ENCODE assay signal across 5 cellular contexts in the genomic region with DNA sequence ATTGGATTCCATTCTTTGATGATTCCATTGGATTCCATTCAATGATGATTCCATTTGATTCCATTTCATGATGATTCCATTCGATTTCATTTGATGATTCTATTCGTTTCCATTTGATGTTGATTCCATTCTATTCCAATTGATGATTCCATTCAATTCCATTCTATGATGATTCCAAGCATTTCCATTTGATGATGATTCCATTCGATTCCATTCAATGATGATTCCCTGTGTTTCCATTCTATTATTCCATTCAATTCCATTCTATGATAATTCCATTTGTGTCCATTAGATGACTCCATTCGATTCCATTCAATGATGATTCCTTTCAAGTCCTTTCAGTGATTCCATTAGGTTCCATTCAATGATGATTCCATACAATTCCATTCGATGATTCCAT.
"Had no signal": no experiment of that assay in that cellular context is flagged by ENCODE, and none has a peak within 500 bp of the region (broad histone marks: within the 10 kb centered on the region; RNA-seq: fewer than 3 reads in every experiment).

No MANE protein-coding gene starts in this region.

- ATAC-seq: GM23338, K562 had no signal

- H3K4me1 Mint-ChIP-seq: GM23338, H9 had no signal

- DNase-seq: H9, HCEC 1CT, KG1 had no signal

- H3K4me3 Mint-ChIP-seq: GM23338, H9 had no signal

- H3K27ac Mint-ChIP-seq: GM23338, H9 had no signal

- H3K4me3 ChIP-seq: GM23338, K562 had no signal

- H3K4me2 ChIP-seq: GM23338 had no signal

- H2AFZ ChIP-seq: GM23338 had no signal
